24 cellular contexts compared by ENCODE assay signal in the genomic region with DNA sequence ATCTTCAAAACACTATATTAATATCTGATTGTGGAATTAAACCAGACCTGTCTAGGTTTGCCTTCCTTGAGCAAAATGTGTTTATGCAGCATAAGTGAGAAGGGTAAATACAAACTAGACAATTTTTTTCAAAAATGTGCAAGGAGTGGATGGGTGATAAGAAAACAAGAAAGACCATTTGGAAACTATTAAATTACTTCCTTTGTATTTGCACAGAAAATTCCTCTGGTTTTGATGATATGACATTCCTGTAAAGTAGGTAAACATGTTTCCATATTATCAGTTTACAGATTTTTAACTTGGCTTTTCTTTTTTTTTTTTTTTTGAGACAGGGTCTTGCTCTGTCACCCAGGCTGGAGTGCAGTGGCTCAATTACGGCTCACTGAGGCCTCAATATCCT.
"Had no signal": no experiment of that assay in that cellular context is flagged by ENCODE, and none has a peak within 500 bp of the region (broad histone marks: within the 10 kb centered on the region; RNA-seq: fewer than 3 reads in every experiment).

No MANE protein-coding gene starts in this region.

- DNase-seq: activated B cell treated with CpG ODN at 0.5 μM for 24 hours; activated CD4-positive, alpha-beta T cell treated with anti-CD3 and anti-CD28 coated beads, Interleukin-2, amount 50 U/mL, for 1 hour; activated CD8-positive, alpha-beta T cell treated with anti-CD3 and anti-CD28 coated beads for 36 hours; activated naive CD8-positive, alpha-beta T cell treated with anti-CD3 and anti-CD28 coated beads, Interleukin-2, amount 50 U/mL, for 24 hours; activated T-cell treated with anti-CD3 and anti-CD28 coated beads, Interleukin-2, amount 50 U/mL, for 48 hours; amygdala; endodermal cell; foreskin melanocyte; left ventricle myocardium inferior; naive B cell; pancreas; psoas muscle; spleen; stimulated activated CD4-positive, alpha-beta T cell treated with anti-CD3 and anti-CD28 coated beads, Interleukin-2, amount 100 ng/mL, for 48 hours; stimulated activated naive CD4-positive, alpha-beta T cell treated with Interleukin-2 at 50 U/mL for 16 hours; T-helper 2 cell had no signal

- H3K9me3 ChIP-seq: esophagus muscularis mucosa, left ventricle myocardium inferior, pancreas, psoas muscle, spleen, tibial nerve had no signal

- H3K27me3 Mint-ChIP-seq: activated B cell treated with CpG ODN at 0.5 μM for 24 hours; activated naive CD8-positive, alpha-beta T cell treated with anti-CD3 and anti-CD28 coated beads, Interleukin-2, amount 50 U/mL, for 24 hours; dendritic cell treated with granulocyte-macrophage colony-stimulating factor and Interleukin-4, amounts not matched to agents 40 ng/mL and 50 ng/mL, for 4 days had no signal

- H3K36me3 Mint-ChIP-seq: activated naive CD4-positive, alpha-beta T cell treated with anti-CD3 and anti-CD28 coated beads, Interleukin-2, amount 50 U/mL, for 24 hours; mesothelial cell of epicardium had no signal

- H3K27me3 ChIP-seq: esophagus muscularis mucosa, pancreas, spleen, tibial nerve had no signal

- H3K4me3 Mint-ChIP-seq: activated B cell treated with CpG ODN at 0.5 μM for 24 hours; activated CD8-positive, alpha-beta T cell treated with anti-CD3 and anti-CD28 coated beads for 36 hours; activated naive CD4-positive, alpha-beta T cell treated with anti-CD3 and anti-CD28 coated beads, Interleukin-2, amount 50 U/mL, for 24 hours; activated naive CD8-positive, alpha-beta T cell treated with anti-CD3 and anti-CD28 coated beads, Interleukin-2, amount 50 U/mL, for 24 hours; central memory CD8-positive, alpha-beta T cell; dendritic cell treated with granulocyte-macrophage colony-stimulating factor and Interleukin-4, amounts not matched to agents 40 ng/mL and 50 ng/mL, for 4 days; endodermal cell; mesothelial cell of epicardium; naive B cell had no signal

- FAIRE-seq: islet of Langerhans, pancreas had no signal

- H3K9me3 Mint-ChIP-seq: activated CD8-positive, alpha-beta T cell treated with anti-CD3 and anti-CD28 coated beads for 36 hours; activated naive CD4-positive, alpha-beta T cell treated with anti-CD3 and anti-CD28 coated beads, Interleukin-2, amount 50 U/mL, for 24 hours; activated naive CD8-positive, alpha-beta T cell treated with anti-CD3 and anti-CD28 coated beads, Interleukin-2, amount 50 U/mL, for 24 hours; activated T-helper 2 cell treated with anti-CD3 and anti-CD28 coated beads, Interferon-gamma antibody, Interleukin-2, Interleukin-4, amounts not matched to agents 10 μg/mL and 5 μg/mL and 100 μg/mL, durations not matched to agents 14 hours and 24 hours and 36 hours; central memory CD8-positive, alpha-beta T cell; dendritic cell treated with granulocyte-macrophage colony-stimulating factor and Interleukin-4, amounts not matched to agents 40 ng/mL and 50 ng/mL, for 4 days; endodermal cell had no signal

- H3K4me1 Mint-ChIP-seq: endodermal cell had no signal

- H3K27ac Mint-ChIP-seq: activated B cell treated with CpG ODN at 0.5 μM for 24 hours; activated CD8-positive, alpha-beta T cell treated with anti-CD3 and anti-CD28 coated beads for 36 hours; activated naive CD4-positive, alpha-beta T cell treated with anti-CD3 and anti-CD28 coated beads, Interleukin-2, amount 50 U/mL, for 24 hours; activated naive CD8-positive, alpha-beta T cell treated with anti-CD3 and anti-CD28 coated beads, Interleukin-2, amount 50 U/mL, for 24 hours; activated T-helper 2 cell treated with anti-CD3 and anti-CD28 coated beads, Interferon-gamma antibody, Interleukin-2, Interleukin-4, amounts not matched to agents 10 μg/mL and 5 μg/mL and 100 μg/mL, durations not matched to agents 14 hours and 24 hours and 36 hours; dendritic cell treated with granulocyte-macrophage colony-stimulating factor and Interleukin-4, amounts not matched to agents 40 ng/mL and 50 ng/mL, for 4 days; endodermal cell; mesothelial cell of epicardium; naive B cell had no signal

- ATAC-seq: activated CD8-positive, alpha-beta T cell treated with anti-CD3 and anti-CD28 coated beads for 36 hours; activated naive CD8-positive, alpha-beta T cell treated with anti-CD3 and anti-CD28 coated beads, Interleukin-2, amount 50 U/mL, for 24 hours; pancreas; psoas muscle had no signal

- H3K36me3 ChIP-seq: esophagus muscularis mucosa, left ventricle myocardium inferior, pancreas, spleen, tibial nerve had no signal

- H3K4me3 ChIP-seq: esophagus muscularis mucosa, left ventricle myocardium inferior, pancreas, psoas muscle, spleen, tibial nerve had no signal

- H3K27ac ChIP-seq: esophagus muscularis mucosa, left ventricle myocardium inferior, pancreas, psoas muscle, spleen, tibial nerve had no signal

- H3K4me1 ChIP-seq: left ventricle myocardium inferior, psoas muscle, tibial nerve had no signal
